ENCODE assay signal across 8 cellular contexts in the genomic region with DNA sequence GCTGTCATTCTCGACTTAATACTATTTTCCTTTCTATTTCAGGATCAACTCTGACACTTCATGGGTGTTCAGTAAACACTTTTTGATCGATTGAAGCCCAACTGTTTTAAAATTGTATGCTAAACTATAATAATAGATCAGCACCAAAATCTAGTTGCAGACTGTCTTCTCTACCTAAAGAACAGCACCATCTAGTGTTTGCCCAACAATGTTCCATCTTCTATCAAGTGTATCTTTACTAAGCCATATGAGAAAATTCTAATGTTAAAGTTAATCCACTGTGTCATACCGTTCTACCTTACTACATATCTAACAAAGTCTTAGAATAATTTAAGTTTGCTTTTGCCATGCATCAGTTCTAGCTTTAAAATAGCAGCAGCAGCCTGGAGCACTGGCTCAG.
DNase-seq lines count a peak whose midpoint lies in the region; ATAC-seq and TF ChIP-seq lines count a peak whose summit lies in the region.

No MANE protein-coding gene starts in this region.

- no peaks in the 10 kb centered on the region for H3K36me3 ChIP-seq in DND-41 (ENCODE audit: insufficient read depth, low read length)
- no peaks in the 10 kb centered on the region for H3K36me3 ChIP-seq in Karpas-422 (ENCODE audit: insufficient read depth, low read length)

- no peak overlapping the region for H3K27ac ChIP-seq in DND-41 (ENCODE audit: low read length)
- H3K27ac ChIP-seq in Karpas-422 (ENCODE audit: low read length): no peak overlapping the region

- intact Hi-C loops in cardiac septum (cut with DNase I): loop anchor here (10.0 kb wide), 1 partner anchor 1570 kb away; no protein-coding TSS in a partner anchor

- ATAC-seq in DND-41 (ENCODE audit: insufficient read depth, low read depth): no peak; the same call in 2 of the 3 replicates
- ATAC-seq in GM18909 (IDR thresholded peaks at IDR 0.05; ENCODE audit: poor library complexity, unreplicated experiment): no peak
- no peak for ATAC-seq in HG03097 (IDR thresholded peaks at IDR 0.05; ENCODE audit: low FRiP score, unreplicated experiment)

- no peak overlapping the region for H3K4me2 ChIP-seq in DND-41 (ENCODE audit: insufficient read depth, low read length)
- H3K4me2 ChIP-seq in Karpas-422 (ENCODE audit: low read depth, low read length, poor library complexity, severe bottlenecking): no peak overlapping the region

- H3K27me3 ChIP-seq in DND-41 (ENCODE audit: insufficient read depth, low read length, poor library complexity): no peaks in the 10 kb centered on the region
- no peaks in the 10 kb centered on the region for H3K27me3 ChIP-seq in Karpas-422 (ENCODE audit: low read length)

- H3K4me1 ChIP-seq in DND-41 (ENCODE audit: insufficient read depth, low read length) (no peaks in the 10 kb centered on the region), Karpas-422 (ENCODE audit: low read length) (no peaks in the 10 kb centered on the region)

- H3K4me3 ChIP-seq in DND-41 (ENCODE audit: low read depth in 1 of 2, low read length in 2 of 2): no peak overlapping the region
- H3K4me3 ChIP-seq in Karpas-422 (ENCODE audit: low read length): no peak overlapping the region

- H2AFZ ChIP-seq in DND-41 (ENCODE audit: low read depth, low read length) (no peak overlapping the region), Karpas-422 (ENCODE audit: low read length) (no peak overlapping the region)

- no peak for DNase-seq in DND-41
- peak; percentile 72 for DNase-seq in Karpas-422
- DNase-seq in SK-N-DZ (ENCODE audit: low spot score): peak; percentile 37
- DNase-seq in glomerular endothelial cell (ENCODE audit: extremely low read depth, low read depth, low spot score): peak; percentile 14
- DNase-seq in stimulated activated CD4-positive, alpha-beta T cell treated with anti-CD3 and anti-CD28 coated beads, Interleukin-15, amount 100 ng/mL, for 24 hours: no peak
- DNase-seq in cardiac septum (ENCODE audit: low spot score): no peak

- H3K79me2 ChIP-seq in DND-41 (ENCODE audit: insufficient read depth, low read length): no peaks in the 10 kb centered on the region
- H3K79me2 ChIP-seq in Karpas-422 (ENCODE audit: low read length): no peaks in the 10 kb centered on the region

- no peaks in the 10 kb centered on the region for H4K20me1 ChIP-seq in DND-41 (ENCODE audit: insufficient read depth, low read length)
- H4K20me1 ChIP-seq in Karpas-422 (ENCODE audit: insufficient read depth, low read depth, low read length): no peaks in the 10 kb centered on the region

- peak; percentile 65 for TF ChIP-seq CTCF in DND-41 (IDR thresholded peaks at IDR 0.05; ENCODE audit: borderline replicate concordance, extremely low read depth, low read length, poor library complexity, severe bottlenecking)

- H3K9me3 ChIP-seq in DND-41 (ENCODE audit: insufficient read depth, low read length, severe bottlenecking) (no peaks in the 10 kb centered on the region), Karpas-422 (ENCODE audit: low read length) (no peaks in the 10 kb centered on the region; the same call in none of the 2 replicates)

- H3K9me2 ChIP-seq in Karpas-422 (replicated peaks; ENCODE audit: insufficient read depth, low read length): no peaks in the 10 kb centered on the region

- H3K9ac ChIP-seq in DND-41 (ENCODE audit: low read depth, low read length): no peak overlapping the region
- H3K9ac ChIP-seq in Karpas-422 (ENCODE audit: low read length): no peak overlapping the region

Comparison
In these comparisons a context has a peak if more than half of its experiments do, and no peak if none do; other contexts are left out.
1. DNase-seq: peak in Karpas-422 (single experiment), SK-N-DZ (single experiment) and glomerular endothelial cell (single experiment); none in DND-41 (single experiment), stimulated activated CD4-positive, alpha-beta T cell treated with anti-CD3 and anti-CD28 coated beads, Interleukin-15, amount 100 ng/mL, for 24 hours (single experiment) and cardiac septum (single experiment).